21 cellular contexts compared by ENCODE assay signal in genomic region chr10:63355682-63356081, GRCh38.
DNase-seq lines count a peak whose midpoint lies in the region; ATAC-seq and TF ChIP-seq lines count a peak whose summit lies in the region.
"Had no signal": no experiment of that assay in that cellular context is flagged by ENCODE, and none has a peak within 500 bp of the region (broad histone marks: within the 10 kb centered on the region; RNA-seq: fewer than 3 reads in every experiment).

No MANE protein-coding gene starts in this region.

- H3K4me3 ChIP-seq in SU-DHL-6 (ENCODE audit: insufficient read depth, low read length, poor library complexity, severe bottlenecking) = peak overlapping the region; percentile 1
- H3K4me3 ChIP-seq in CD8-positive, alpha-beta memory T cell (ENCODE audit: low read length) = no peak overlapping the region
- H3K4me3 ChIP-seq: heart left ventricle, right lobe of liver, upper lobe of right lung had no signal

- peaks cover 14% of the 10 kb centered on the region; the same call in 1 of the 2 replicates for H3F3A ChIP-seq in SU-DHL-6 (ENCODE audit: insufficient read depth)

- no peaks in the 10 kb centered on the region for H3K4me1 ChIP-seq in CD8-positive, alpha-beta memory T cell (ENCODE audit: insufficient read depth, low read length)
- H3K4me1 ChIP-seq: BE2C, parathyroid adenoma, right lobe of liver, upper lobe of right lung had no signal

- H3K27me3 Mint-ChIP-seq in activated T-cell treated with anti-CD3 and anti-CD28 coated beads, Interleukin-2, amount 50 U/mL, for 72 hours (ENCODE audit: low read depth) = no peaks in the 10 kb centered on the region
- no peaks in the 10 kb centered on the region for H3K27me3 Mint-ChIP-seq in stimulated activated memory B cell treated with anti-CD40 and anti-IgM and Interleukin-4, amounts not matched to agents 10 μg/mL and 1 μg/mL and 100 μg/mL, for 72 hours
- no peaks in the 10 kb centered on the region for H3K27me3 Mint-ChIP-seq in CD8-positive, alpha-beta memory T cell
- H3K27me3 Mint-ChIP-seq: activated naive CD8-positive, alpha-beta T cell treated with anti-CD3 and anti-CD28 coated beads, Interleukin-2, amount 10 ng/mL, durations not matched to agents 7 days and 5 days had no signal

- H3K9ac ChIP-seq in SU-DHL-6 (ENCODE audit: low read length) = no peak overlapping the region
- H3K9ac ChIP-seq: parathyroid adenoma had no signal

- no peaks in the 10 kb centered on the region for H3K36me3 Mint-ChIP-seq in activated T-cell treated with anti-CD3 and anti-CD28 coated beads, Interleukin-2, amount 50 U/mL, for 72 hours (ENCODE audit: insufficient read depth in 2 of 2)
- H3K36me3 Mint-ChIP-seq in stimulated activated memory B cell treated with anti-CD40 and anti-IgM and Interleukin-4, amounts not matched to agents 10 μg/mL and 1 μg/mL and 100 μg/mL, for 72 hours = peaks cover 6% of the 10 kb centered on the region
- H3K36me3 Mint-ChIP-seq in CD8-positive, alpha-beta memory T cell = peaks cover 0 to 5% (median 0%) of the 10 kb centered on the region in 3 donors
- H3K36me3 Mint-ChIP-seq: natural killer cell, WTC11 had no signal

- no peak for DNase-seq in activated T-cell treated with anti-CD3 and anti-CD28 coated beads, Interleukin-2, amount 50 U/mL, for 72 hours
- no peak for DNase-seq in activated T-cell treated with anti-CD3 and anti-CD28 coated beads, Interleukin-2, amount 50 U/mL, for 1 hour
- DNase-seq in T-helper 1 cell (no peak), DMS153 treated with DMSO at 0.1 percent for 48 hours (lab: John Stamatoyannopoulos, UW; ENCODE audit: unreplicated experiment) (no peak)
- no peak for DNase-seq in CD8-positive, alpha-beta memory T cell
- DNase-seq: activated naive CD8-positive, alpha-beta T cell treated with anti-CD3 and anti-CD28 coated beads, Interleukin-2, amount 10 ng/mL, durations not matched to agents 7 days and 5 days; BE2C; cerebellar nuclear complex; heart left ventricle; left colon; natural killer cell; NCI-H1417; right lobe of liver; substantia nigra; upper lobe of right lung had no signal

- H3K36me3 ChIP-seq in SU-DHL-6 (ENCODE audit: low read length) = no peaks in the 10 kb centered on the region
- no peaks in the 10 kb centered on the region for H3K36me3 ChIP-seq in CD8-positive, alpha-beta memory T cell (ENCODE audit: insufficient read depth, low read length)
- H3K36me3 ChIP-seq: BE2C, heart left ventricle, right lobe of liver, upper lobe of right lung had no signal

- H3K27me3 ChIP-seq in SU-DHL-6 (ENCODE audit: low read length) = no peaks in the 10 kb centered on the region
- H3K27me3 ChIP-seq in CD8-positive, alpha-beta memory T cell (ENCODE audit: insufficient read depth, low read length, poor library complexity, severe bottlenecking) = no peaks in the 10 kb centered on the region
- H3K27me3 ChIP-seq: BE2C, heart left ventricle, right lobe of liver, upper lobe of right lung had no signal

- H3K27ac ChIP-seq in SU-DHL-6 (ENCODE audit: low read depth, low read length) = peak overlapping the region; percentile 81
- H3K27ac ChIP-seq in CD8-positive, alpha-beta memory T cell (ENCODE audit: low read depth, low read length) = no peak overlapping the region
- H3K27ac ChIP-seq: epithelial cell of prostate, heart left ventricle, parathyroid adenoma, right lobe of liver, upper lobe of right lung had no signal

- H3K27ac Mint-ChIP-seq in activated T-cell treated with anti-CD3 and anti-CD28 coated beads, Interleukin-2, amount 50 U/mL, for 72 hours = peak overlapping the region; percentile 19
- H3K27ac Mint-ChIP-seq in stimulated activated memory B cell treated with anti-CD40 and anti-IgM and Interleukin-4, amounts not matched to agents 10 μg/mL and 1 μg/mL and 100 μg/mL, for 72 hours = peak overlapping the region; percentile 82
- H3K27ac Mint-ChIP-seq in CD8-positive, alpha-beta memory T cell = peak overlapping the region in 2 of 8 donors; percentile 9 to 21
- H3K27ac Mint-ChIP-seq: activated naive CD8-positive, alpha-beta T cell treated with anti-CD3 and anti-CD28 coated beads, Interleukin-2, amount 10 ng/mL, durations not matched to agents 7 days and 5 days; natural killer cell; WTC11 had no signal

- peak overlapping the region; percentile 59 for H3K4me2 ChIP-seq in SU-DHL-6 (ENCODE audit: low read depth, low read length, poor library complexity, severe bottlenecking)

- no peak for TF ChIP-seq CTCF in SU-DHL-6 (IDR thresholded peaks at IDR 0.05; ENCODE audit: insufficient read depth, low read length, poor library complexity, severe bottlenecking)

- no peaks in the 10 kb centered on the region for H3K9me2 ChIP-seq in SU-DHL-6 (replicated peaks; ENCODE audit: insufficient read depth, low read length)

- CTCF ChIA-PET in CD8-positive, alpha-beta memory T cell (lab: Charles Lee) = no interaction called here

- POLR2A ChIA-PET in CD8-positive, alpha-beta memory T cell (lab: Charles Lee) = no interaction called here

- H4K20me1 ChIP-seq in SU-DHL-6 (ENCODE audit: low read depth, low read length) = no peaks in the 10 kb centered on the region

- H3K4me3 Mint-ChIP-seq in activated T-cell treated with anti-CD3 and anti-CD28 coated beads, Interleukin-2, amount 50 U/mL, for 72 hours = peak overlapping the region in 1 of 2 donors; percentile 49
- H3K4me3 Mint-ChIP-seq in stimulated activated memory B cell treated with anti-CD40 and anti-IgM and Interleukin-4, amounts not matched to agents 10 μg/mL and 1 μg/mL and 100 μg/mL, for 72 hours = peak overlapping the region; percentile 2
- no peak overlapping the region for H3K4me3 Mint-ChIP-seq in CD8-positive, alpha-beta memory T cell
- H3K4me3 Mint-ChIP-seq: activated naive CD8-positive, alpha-beta T cell treated with anti-CD3 and anti-CD28 coated beads, Interleukin-2, amount 10 ng/mL, durations not matched to agents 7 days and 5 days; natural killer cell; WTC11 had no signal

- H3K9me3 ChIP-seq in SU-DHL-6 (ENCODE audit: insufficient read depth, low read length) = no peaks in the 10 kb centered on the region
- no peaks in the 10 kb centered on the region for H3K9me3 ChIP-seq in CD8-positive, alpha-beta memory T cell (ENCODE audit: low read length)
- H3K9me3 ChIP-seq: BE2C, right lobe of liver, upper lobe of right lung had no signal

- peaks cover 47% of the 10 kb centered on the region for H3K4me1 Mint-ChIP-seq in activated T-cell treated with anti-CD3 and anti-CD28 coated beads, Interleukin-2, amount 50 U/mL, for 72 hours (ENCODE audit: low read depth)
- H3K4me1 Mint-ChIP-seq in stimulated activated memory B cell treated with anti-CD40 and anti-IgM and Interleukin-4, amounts not matched to agents 10 μg/mL and 1 μg/mL and 100 μg/mL, for 72 hours = peaks cover 37% of the 10 kb centered on the region
- peaks cover 12 to 32% (median 20%) of the 10 kb centered on the region in 3 donors for H3K4me1 Mint-ChIP-seq in CD8-positive, alpha-beta memory T cell
- H3K4me1 Mint-ChIP-seq: WTC11 had no signal

- H3K9me3 Mint-ChIP-seq in activated T-cell treated with anti-CD3 and anti-CD28 coated beads, Interleukin-2, amount 50 U/mL, for 72 hours = no peaks in the 10 kb centered on the region
- no peaks in the 10 kb centered on the region for H3K9me3 Mint-ChIP-seq in stimulated activated memory B cell treated with anti-CD40 and anti-IgM and Interleukin-4, amounts not matched to agents 10 μg/mL and 1 μg/mL and 100 μg/mL, for 72 hours
- H3K9me3 Mint-ChIP-seq in CD8-positive, alpha-beta memory T cell = no peaks in the 10 kb centered on the region
- H3K9me3 Mint-ChIP-seq: activated naive CD8-positive, alpha-beta T cell treated with anti-CD3 and anti-CD28 coated beads, Interleukin-2, amount 10 ng/mL, durations not matched to agents 7 days and 5 days; natural killer cell; WTC11 had no signal

- 0 out of 2 replicates have a peak, but pooled peaks cover 5% of the 10 kb centered on the region for H3K79me2 ChIP-seq in SU-DHL-6 (ENCODE audit: insufficient read depth, low read length)

- H2AFZ ChIP-seq in SU-DHL-6 (ENCODE audit: low read depth, low read length, severe bottlenecking) = no peak overlapping the region
- H2AFZ ChIP-seq: parathyroid adenoma had no signal

- no peak for ATAC-seq in activated T-cell treated with anti-CD3 and anti-CD28 coated beads, Interleukin-2, amount 50 U/mL, for 72 hours (replicated peaks in 1 of 2)
- ATAC-seq in HG02870 (IDR thresholded peaks at IDR 0.05; ENCODE audit: unreplicated experiment) = peak; percentile 6
- ATAC-seq in stimulated activated memory B cell treated with anti-CD40 and anti-IgM and Interleukin-4, amounts not matched to agents 10 μg/mL and 1 μg/mL and 100 μg/mL, for 72 hours = no peak
- ATAC-seq: heart left ventricle, left colon, natural killer cell, right lobe of liver, upper lobe of right lung, WTC11 had no signal
